1 cellular context compared by ENCODE assay signal in genomic region chr13:49421391-49421790, GRCh38.
TF ChIP-seq lines count a peak whose summit lies in the region.

No MANE protein-coding gene starts in this region.

TF ChIP-seq in GM23338, 12 proteins besides CTCF, POLR2A, EP300 and RAD21 (continued from another document):
- no peak for TF ChIP-seq ZNF462 (CRISPR knock-in tag; IDR thresholded peaks at IDR 0.05)
